24 cellular contexts compared by ENCODE assay signal in the genomic region with DNA sequence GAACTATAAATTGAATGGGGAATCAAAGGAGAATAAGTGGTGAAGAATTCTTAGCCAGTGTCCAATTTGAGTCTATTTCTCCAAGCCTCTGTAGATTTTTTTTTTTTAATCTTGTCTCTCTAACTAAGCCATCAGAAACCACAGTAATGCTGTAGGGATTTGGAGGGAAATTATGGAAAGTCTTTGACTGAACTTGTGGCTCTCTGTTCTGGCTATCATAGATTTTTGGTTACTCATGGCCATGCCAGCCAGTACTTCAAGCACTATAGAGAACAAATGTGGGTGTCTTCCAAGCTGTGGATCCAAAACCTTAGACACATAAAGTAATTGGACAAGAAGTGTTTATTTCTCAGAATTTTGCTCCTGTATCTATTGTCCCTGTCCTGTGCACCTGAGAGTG.
"Had no signal": no experiment of that assay in that cellular context is flagged by ENCODE, and none has a peak within 500 bp of the region (broad histone marks: within the 10 kb centered on the region; RNA-seq: fewer than 3 reads in every experiment).

No MANE protein-coding gene starts in this region.

- H3K36me3 ChIP-seq: Peyer's patch, SJCRH30 had no signal

- H3K4me3 ChIP-seq: body of pancreas, Peyer's patch, SJCRH30 had no signal

- H3K9me3 ChIP-seq: body of pancreas, Peyer's patch, SJCRH30, SK-N-SH had no signal

- DNase-seq: activated CD4-positive, alpha-beta memory T cell treated with anti-CD3 and anti-CD28 coated beads for 36 hours; activated CD4-positive, alpha-beta T cell treated with anti-CD3 and anti-CD28 coated beads, Interleukin-2, amount 10 ng/mL, durations not matched to agents 7 days and 5 days; activated CD4-positive, CD25-positive, alpha-beta regulatory T cell; activated CD8-positive, alpha-beta memory T cell treated with anti-CD3 and anti-CD28 coated beads for 24 hours; activated effector memory CD4-positive, alpha-beta T cell treated with anti-CD3 and anti-CD28 coated beads, Interleukin-2, amount 50 U/mL, for 16 hours; activated naive CD4-positive, alpha-beta T cell treated with Interleukin-2 at 50 U/mL for 16 hours; activated naive CD8-positive, alpha-beta T cell treated with anti-CD3 and anti-CD28 coated beads, Interleukin-2, amount 50 U/mL, for 24 hours; activated T-cell treated with anti-CD3 and anti-CD28 coated beads, Interleukin-2, amount 50 U/mL, for 4 hours; body of pancreas; central memory CD4-positive, alpha-beta T cell; NCI-H1048; NCI-H146; NCI-H187 treated with DMSO at 0.1 percent for 48 hours; NCI-H2081 treated with DMSO at 0.1 percent for 48 hours; NCI-H446 treated with DMSO at 0.1 percent for 48 hours; NCI-H524 treated with DMSO at 0.1 percent for 48 hours; NCI-H748 treated with DMSO at 0.1 percent for 48 hours; OCI-M1; Peyer's patch; Right ventricle myocardium superior; SK-N-SH; T-helper 1 cell had no signal

- ATAC-seq: activated naive CD4-positive, alpha-beta T cell treated with anti-CD3 and anti-CD28 coated beads, Interleukin-2, amount 50 U/mL, for 72 hours; activated naive CD8-positive, alpha-beta T cell treated with anti-CD3 and anti-CD28 coated beads, Interleukin-2, amount 50 U/mL, for 24 hours; activated T-cell treated with anti-CD3 and anti-CD28 coated beads, Interleukin-2, amount 50 U/mL, for 4 hours; body of pancreas had no signal

- H3K27me3 ChIP-seq: body of pancreas, Peyer's patch, SJCRH30 had no signal
